ENCODE assay signal across 28 cellular contexts in genomic region chr1:21625390-21626190, GRCh38. TPM values are rescaled to one million over a fixed set of nuclear protein-coding genes. Genes with fewer than 3 reads are reported as not detected.
DNase-seq lines count a peak whose midpoint lies in the region; ATAC-seq, FAIRE-seq and TF ChIP-seq lines count a peak whose summit lies in the region.
"Had no signal": no experiment of that assay in that cellular context is flagged by ENCODE, and none has a peak within 500 bp of the region (broad histone marks: within the 10 kb centered on the region; RNA-seq: fewer than 3 reads in every experiment).

No MANE protein-coding gene starts in this region.

- BruUV-seq in K562 (replicated peaks; lab: Mats Ljungman, UMichigan) = no TSS peak

- H3K4me2 ChIP-seq in K562 (ENCODE audit: insufficient read depth, low read length) = no peak overlapping the region
- H3K4me2 ChIP-seq: hepatocyte had no signal

- intact Hi-C loops in K562 (cut with micrococcal nuclease) = no loop called here
- intact Hi-C loops in pancreas (cut with DNase I) = no loop called here

- POLR2A ChIA-PET in K562 (lab: Yijun Ruan, JAX) = interaction anchor here (0.6 to 1.3 kb wide), 5 partner anchors 9 to 611 kb away, joined by 3 to 4 read pairs (median 3); no protein-coding TSS in a partner anchor

- H4K20me1 ChIP-seq in K562 (replicated peaks; ENCODE audit: control insufficient read depth, insufficient read depth, low read length) = no peaks in the 10 kb centered on the region

- FAIRE-seq in K562 (lab: Jason Lieb, UNC) (no peak), pancreas (lab: Jason Lieb, UNC) (no peak)
- FAIRE-seq: A204.1, bronchial epithelial cell, D721Med had no signal

- H3K79me2 ChIP-seq in K562 (ENCODE audit: control insufficient read depth, insufficient read depth, low read length) = peaks cover 16% of the 10 kb centered on the region
- H3K79me2 ChIP-seq: hepatocyte had no signal

- ATAC-seq in K562 (no peak), pancreas (no peak), GM21367 (IDR thresholded peaks at IDR 0.05; ENCODE audit: unreplicated experiment) (no peak)
- ATAC-seq: naive thymus-derived CD4-positive, alpha-beta T cell had no signal

- 68% methylated on average over 13 of the region's 13 CpGs for WGBS in K562 (ENCODE audit: insufficient coverage, low coverage, missing lambda C conversion rate)
- 49 to 56% methylated on average over 13 of the region's 13 CpGs for WGBS in pancreas, 2 donors

- H3K4me3 ChIP-seq in LNCaP clone FGC (ENCODE audit: low read depth, low read length) (no peak overlapping the region), K562 (no peak overlapping the region), pancreas (no peak overlapping the region), Peyer's patch (no peak overlapping the region)
- H3K4me3 ChIP-seq: hepatocyte, lung, SJSA1, upper lobe of left lung had no signal

- H3K27me3 ChIP-seq in K562 (ENCODE audit: control insufficient read depth in 2 of 2, insufficient read depth in 2 of 2, low read length in 2 of 2) (no peaks in the 10 kb centered on the region), pancreas (no peaks in the 10 kb centered on the region), Peyer's patch (no peaks in the 10 kb centered on the region)
- H3K27me3 ChIP-seq: hepatocyte had no signal

- CTCF ChIA-PET in K562 (lab: Yijun Ruan, JAX; ENCODE audit: low intra/inter-chr PET ratio) = no interaction called here

- no peak overlapping the region for H2AFZ ChIP-seq in K562 (ENCODE audit: low read depth, low read length)
- H2AFZ ChIP-seq: hepatocyte had no signal

- H3K36me3 ChIP-seq in K562 (ENCODE audit: control insufficient read depth, insufficient read depth, low read length) (peaks cover 29% of the 10 kb centered on the region), pancreas (no peaks in the 10 kb centered on the region), Peyer's patch (no peaks in the 10 kb centered on the region)
- H3K36me3 ChIP-seq: SJSA1, upper lobe of left lung had no signal

- H3K9ac ChIP-seq in K562 (ENCODE audit: insufficient read depth in 1 of 2, low read depth in 2 of 2, low read length in 2 of 2) = no peak overlapping the region; a peak in 1 of 4 replicates

- TF ChIP-seq POLR2A in K562 (conservative IDR thresholded peaks at IDR 0.05) = no peak
- TF ChIP-seq POLR2A in Peyer's patch (IDR thresholded peaks at IDR 0.05) = no peak

- peak overlapping the region; percentile 98 for H3K27ac ChIP-seq in 22Rv1
- H3K27ac ChIP-seq in K562 (ENCODE audit: extremely low read depth, low read depth, low read length) = no peak overlapping the region
- H3K27ac ChIP-seq in pancreas = peak overlapping the region; percentile 60 to 96 (median 86)
- no peak overlapping the region for H3K27ac ChIP-seq in Peyer's patch
- H3K27ac ChIP-seq: hepatocyte, SJSA1 had no signal

- TF ChIP-seq CTCF in 22Rv1 (IDR thresholded peaks at IDR 0.05) = no peak
- TF ChIP-seq CTCF in LNCaP clone FGC (IDR thresholded peaks at IDR 0.05; ENCODE audit: control insufficient read depth, extremely low read depth, insufficient read depth) = no peak
- no peak for TF ChIP-seq CTCF in K562 (IDR thresholded peaks at IDR 0.05 in 2 of 3, conservative IDR thresholded peaks at IDR 0.05 in 1 of 3; ENCODE audit: insufficient read depth in 2 of 3, low read depth in 1 of 3, low read length in 3 of 3)
- TF ChIP-seq CTCF in pancreas (IDR thresholded peaks at IDR 0.05) = no peak
- TF ChIP-seq CTCF in Peyer's patch (IDR thresholded peaks at IDR 0.05) = no peak

- no peak for TF ChIP-seq EP300 in K562 (IDR thresholded peaks at IDR 0.05; ENCODE audit: low read length)

- in situ Hi-C loops in K562 (cut with MboI) = no loop called here

- no peaks in the 10 kb centered on the region for H3K9me1 ChIP-seq in K562 (ENCODE audit: control insufficient read depth, insufficient read depth, low read length)

- H3K4me1 ChIP-seq in K562 (replicated peaks in 1 of 2; ENCODE audit: control insufficient read depth in 2 of 2, insufficient read depth in 2 of 2, low read length in 2 of 2) (peaks cover 15 to 45% of the 10 kb centered on the region in 2 experiments), pancreas (peaks cover 24 to 31% (median 26%) of the 10 kb centered on the region in 3 donors), Peyer's patch (peaks cover 0 to 7% (median 0%) of the 10 kb centered on the region in 4 donors)

- no peaks in the 10 kb centered on the region for H3K9me3 ChIP-seq in K562 (replicated peaks; ENCODE audit: control insufficient read depth, insufficient read depth, low read depth, low read length)
- no peaks in the 10 kb centered on the region for H3K9me3 ChIP-seq in pancreas
- H3K9me3 ChIP-seq in Peyer's patch = no peaks in the 10 kb centered on the region
- H3K9me3 ChIP-seq: SJSA1, upper lobe of left lung had no signal

- TF ChIP-seq RAD21 in K562 (CRISPR knock-in tag; conservative IDR thresholded peaks at IDR 0.05 in 1 of 2, IDR thresholded peaks at IDR 0.05 in 1 of 2) = no peak

- DNase-seq in LNCaP clone FGC (ENCODE audit: low read depth) (peak; percentile 63), K562 (ENCODE audit: extremely low read depth in 1 of 4, low spot score in 3 of 4) (no peak), pancreas (peak in 1 of 6 donors; percentile 23), Kasumi-1 (lab: John Stamatoyannopoulos, UW) (no peak), Peyer's patch (no peak), activated gamma-delta T cell treated with Interleukin-2 at 50 U/mL for 16 hours (no peak)
- DNase-seq: activated CD4-positive, alpha-beta T cell treated with anti-CD3 and anti-CD28 coated beads for 48 hours; activated effector memory CD4-positive, alpha-beta T cell treated with Interleukin-2 at 50 U/mL for 16 hours; activated T-cell treated with anti-CD3 and anti-CD28 coated beads, Interleukin-2, amount 50 U/mL, for 1 hour; CD4-positive, CD25-positive, alpha-beta regulatory T cell; effector CD8-positive, alpha-beta T cell; H7; IMR-90; naive thymus-derived CD4-positive, alpha-beta T cell; NCI-H1105 treated with DMSO at 0.1 percent for 48 hours; NCI-H748 treated with DMSO at 0.1 percent for 48 hours; RPMI8226; stimulated activated CD4-positive, alpha-beta T cell treated with anti-CD3 and anti-CD28 coated beads, Interleukin-4, amount 100 ng/mL, for 1 hour; upper lobe of left lung had no signal

TF ChIP-seq in K562, 482 proteins besides CTCF, POLR2A, EP300 and RAD21 (continues in another document):
- peak; percentile 61 to 65; a peak in 3 of 4 replicates for TF ChIP-seq KDM1A (IDR thresholded peaks at IDR 0.05)
- TF ChIP-seq HDAC2 (IDR thresholded peaks at IDR 0.05) = 0 out of 2 replicates have a peak, but pooled peaks have one; percentile 47
- TF ChIP-seq BCOR (IDR thresholded peaks at IDR 0.05) = peak; percentile 92
- no peak for TF ChIP-seq ZBTB1 (CRISPR knock-in tag; IDR thresholded peaks at IDR 0.05; ENCODE audit: borderline replicate concordance, low read depth)
- no peak for TF ChIP-seq HSF4 (CRISPR knock-in tag; IDR thresholded peaks at IDR 0.05; ENCODE audit: borderline replicate concordance)
- no peak for TF ChIP-seq RBM17 (IDR thresholded peaks at IDR 0.05; ENCODE audit: borderline replicate concordance, low read depth, low read length)
- TF ChIP-seq ZSCAN29 (IDR thresholded peaks at IDR 0.05) = no peak
- 0 out of 2 replicates have a peak, but pooled peaks have one; percentile 56 for TF ChIP-seq PTBP1 (IDR thresholded peaks at IDR 0.05; ENCODE audit: low read depth, low read length)
- TF ChIP-seq RCOR1 (IDR thresholded peaks at IDR 0.05; ENCODE audit: borderline replicate concordance in 1 of 2, low read depth in 2 of 2, low read length in 2 of 2) = peak in 1 of 2 experiments; percentile 3; a peak in 1 of 4 replicates
- TF ChIP-seq ADNP (tag; IDR thresholded peaks at IDR 0.05) = peak; percentile 89

RNA-seq across cellular contexts. Expression of gene RAP1GAP, which starts 43.6 kb away (rescaled TPM):
- total RNA-seq in K562 (2011; cell fraction: chromatin; rRNA removed; ENCODE audit: low replicate concordance) = 41.9 and 97.0 TPM in 2 replicates
- 41.8 and 44.9 TPM in 2 replicates for total RNA-seq in K562 (2011; cell fraction: nucleolus; rRNA removed)
- total RNA-seq in K562 (2011; cell fraction: nucleoplasm; rRNA removed) = 34.0 and 35.7 TPM in 2 replicates
- total RNA-seq in K562 (2014; rRNA removed) (19.2 and 28.0 TPM in 2 replicates), K562 (2014; rRNA removed; fragmentation: Illumina TruSeq; extraction: Trizol) (7.0 and 7.3 TPM in 2 replicates), K562 (2015; rRNA removed; fragmentation: Illumina TruSeq; extraction: Trizol) (9.5 and 9.7 TPM in 2 replicates), K562 (2021) (30.2 and 31.0 TPM in 2 replicates), pancreas (10 to 100 TPM; 53.4 to 93.3 (median 64.8) TPM), Peyer's patch (10 to 100 TPM; 32.2 to 65.3 (median 57.0) TPM)
- polyA plus RNA-seq in K562 (2011; rRNA removed) (30.2 and 36.0 TPM in 2 replicates), K562 (2014; fragmentation: Illumina TruSeq; extraction: Trizol) (23.5 and 26.5 TPM in 2 replicates), K562 (2014; fragmentation: Nextera tagmentation; extraction: Ambion mirVana) (under 1 TPM; 0.29 to 0.51 TPM), K562 (2014; rRNA removed) (21.7 and 22.3 TPM in 2 replicates), pancreas (100 to 1,000 TPM in 1 of 2 donors, 10 to 100 TPM in 1; 83.6 to 100 TPM)
- 27.3 and 36.3 TPM in 2 replicates for polyA plus RNA-seq in K562 (2011; cell fraction: cytosol; rRNA removed)
- 68.0 and 110 TPM in 2 replicates for polyA plus RNA-seq in K562 (2011; cell fraction: nucleus; rRNA removed)
- 23.3 and 41.5 TPM in 2 replicates for polyA plus RNA-seq in K562 (2012)
- 25.4 and 27.5 TPM in 2 replicates for polyA minus RNA-seq in K562 (2011; rRNA and poly(A)+ RNA removed)
- 22.4 and 26.1 TPM in 2 replicates for polyA minus RNA-seq in K562 (2011; cell fraction: cytosol; rRNA and poly(A)+ RNA removed)
- 26.9 and 27.0 TPM in 2 replicates for polyA minus RNA-seq in K562 (2011; cell fraction: nucleus; rRNA and poly(A)+ RNA removed)
- total RNA-seq: MCF 10A had no signal
- polyA plus RNA-seq: CD4-positive, CD25-positive, alpha-beta regulatory T cell; naive thymus-derived CD4-positive, alpha-beta T cell had no signal

Comparison
In these comparisons a context has a peak if more than half of its experiments do, and no peak if none do; other contexts are left out.
1. H3K27ac ChIP-seq: peak in 22Rv1 (single experiment) and pancreas (4 of 4); none in K562 (single experiment) and Peyer's patch (0 of 4).